In genomic region chr13:110369400-110369799, GRCh38 we compare ENCODE assay signal across 11 cellular contexts.
"Had no signal": no experiment of that assay in that cellular context is flagged by ENCODE, and none has a peak within 500 bp of the region (broad histone marks: within the 10 kb centered on the region; RNA-seq: fewer than 3 reads in every experiment).

No MANE protein-coding gene starts in this region.

- ATAC-seq: sciatic nerve had no signal

- DNase-seq: activated CD4-positive, alpha-beta T cell treated with anti-CD3 and anti-CD28 coated beads for 1 hour; activated CD4-positive, alpha-beta T cell treated with anti-CD3 and anti-CD28 coated beads, Interleukin-2, amount 50 U/mL, for 4 hours; activated naive CD4-positive, alpha-beta T cell treated with Interleukin-2 at 50 U/mL for 16 hours; activated T-cell treated with anti-CD3 and anti-CD28 coated beads for 4 hours; aorta; foreskin fibroblast; ovary; stimulated activated CD4-positive, alpha-beta T cell treated with anti-CD3 and anti-CD28 coated beads, Interleukin-1b, Interleukin-23, amount 100 ng/mL, for 48 hours; stomach; thyroid gland had no signal
